ENCODE assay signal across 9 cellular contexts in genomic region chr11:76671626-76672309, GRCh38. TPM values are rescaled to one million over a fixed set of nuclear protein-coding genes. Genes with fewer than 3 reads are reported as not detected.
DNase-seq lines count a peak whose midpoint lies in the region; ATAC-seq, FAIRE-seq and TF ChIP-seq lines count a peak whose summit lies in the region.
"Had no signal": no experiment of that assay in that cellular context is flagged by ENCODE, and none has a peak within 500 bp of the region (broad histone marks: within the 10 kb centered on the region; RNA-seq: fewer than 3 reads in every experiment).

No MANE protein-coding gene starts in this region.

- CTCF ChIA-PET in activated naive CD4-positive, alpha-beta T cell treated with anti-CD3 and anti-CD28 coated beads, Interleukin-2, amount 10 ng/mL, durations not matched to agents 7 days and 5 days (lab: Charles Lee): interaction anchor here (0.5 to 2.7 kb wide), 4 partner anchors 11 to 192 kb away, joined by 3 to 14 read pairs (median 7); no protein-coding TSS in a partner anchor

- no peak overlapping the region for H2AFZ ChIP-seq in astrocyte (ENCODE audit: low read depth, low read length)
- H2AFZ ChIP-seq in GM23248: no peak overlapping the region

- H3K79me2 ChIP-seq in astrocyte (ENCODE audit: insufficient read depth, low read length) (peaks cover 5% of the 10 kb centered on the region), GM23248 (ENCODE audit: insufficient read depth) (no peaks in the 10 kb centered on the region)

- no peak for DNase-seq in activated naive CD4-positive, alpha-beta T cell treated with anti-CD3 and anti-CD28 coated beads, Interleukin-2, amount 10 ng/mL, durations not matched to agents 7 days and 5 days
- DNase-seq in activated naive CD4-positive, alpha-beta T cell treated with anti-CD3 and anti-CD28 coated beads, Interleukin-2, amount 50 U/mL, for 16 hours: no peak
- DNase-seq in astrocyte (ENCODE audit: low read depth) (no peak), type B pancreatic cell (ENCODE audit: extremely low spot score, unreplicated experiment) (no peak), GM23248 (no peak)

- peak overlapping the region; percentile 16 for H3K4me3 Mint-ChIP-seq in activated naive CD4-positive, alpha-beta T cell treated with anti-CD3 and anti-CD28 coated beads, Interleukin-2, amount 10 ng/mL, durations not matched to agents 7 days and 5 days
- H3K4me3 Mint-ChIP-seq in astrocyte (ENCODE audit: unreplicated experiment) (peak overlapping the region; percentile 50), type B pancreatic cell (peak overlapping the region; percentile 82)

- H3K27ac ChIP-seq in astrocyte (ENCODE audit: low read depth, low read length) (no peak overlapping the region), muscle layer of duodenum (ENCODE audit: low read length) (peak overlapping the region; percentile 8), GM23248 (no peak overlapping the region)
- H3K27ac ChIP-seq: KMS-11 had no signal

- no peaks in the 10 kb centered on the region for H4K20me1 ChIP-seq in astrocyte (ENCODE audit: insufficient read depth, low read length)
- H4K20me1 ChIP-seq in GM23248 (ENCODE audit: insufficient read depth): no peaks in the 10 kb centered on the region

- H3K9me3 ChIP-seq in astrocyte (ENCODE audit: insufficient read depth, low read depth, low read length) (no peaks in the 10 kb centered on the region), muscle layer of duodenum (ENCODE audit: control insufficient read depth in 1 of 2, low read length in 2 of 2) (no peaks in the 10 kb centered on the region), GM23248 (ENCODE audit: low read depth) (no peaks in the 10 kb centered on the region)

- ATAC-seq in SK-N-SH treated with all-trans-retinoic acid at 6 μM for 48 hours: no peak
- no peak for ATAC-seq in HG02981 (IDR thresholded peaks at IDR 0.05; ENCODE audit: unreplicated experiment)

- 0 out of 2 replicates have a peak, but pooled peaks cover 5% of the 10 kb centered on the region for H3F3A ChIP-seq in GM23248 (ENCODE audit: insufficient read depth)

- H3K4me2 ChIP-seq in astrocyte (ENCODE audit: low read length): no peak overlapping the region
- no peak overlapping the region for H3K4me2 ChIP-seq in GM23248 (ENCODE audit: unreplicated experiment)

- in situ Hi-C loops in GM23248 (cut with MboI): no loop called here

- H3K36me3 ChIP-seq in astrocyte (ENCODE audit: insufficient read depth, low read length) (no peaks in the 10 kb centered on the region), muscle layer of duodenum (ENCODE audit: control insufficient read depth in 1 of 2, insufficient read depth in 2 of 2, low read length in 2 of 2) (no peaks in the 10 kb centered on the region), GM23248 (ENCODE audit: low read depth) (no peaks in the 10 kb centered on the region)

- H3K9me2 ChIP-seq in GM23248 (ENCODE audit: insufficient read depth): no peaks in the 10 kb centered on the region

- no peaks in the 10 kb centered on the region for H3K9me3 Mint-ChIP-seq in activated naive CD4-positive, alpha-beta T cell treated with anti-CD3 and anti-CD28 coated beads, Interleukin-2, amount 10 ng/mL, durations not matched to agents 7 days and 5 days
- H3K9me3 Mint-ChIP-seq in astrocyte (ENCODE audit: unreplicated experiment) (no peaks in the 10 kb centered on the region), type B pancreatic cell (no peaks in the 10 kb centered on the region)

- H3K9ac ChIP-seq in astrocyte (ENCODE audit: low read length) (no peak overlapping the region), GM23248 (no peak overlapping the region)
- H3K9ac ChIP-seq: KMS-11 had no signal

- H3K4me1 ChIP-seq in astrocyte (ENCODE audit: insufficient read depth, low read length) (peaks cover 19% of the 10 kb centered on the region), muscle layer of duodenum (ENCODE audit: control insufficient read depth in 1 of 2, insufficient read depth in 2 of 2, low read length in 2 of 2) (peaks cover 9 to 10% of the 10 kb centered on the region in 2 donors), GM23248 (ENCODE audit: insufficient read depth) (peaks cover 8% of the 10 kb centered on the region; the same call in 1 of the 2 replicates)

- FAIRE-seq in astrocyte (lab: Jason Lieb, UNC): no peak

- 98 to 100% methylated on average over 5 of the region's 5 CpGs for WGBS in GM23248 (ENCODE audit: low coverage in 1 of 2, low lambda C conversion rate in 2 of 2, missing lambda C conversion rate in 2 of 2), 2 experiments

- H3K27ac Mint-ChIP-seq in activated naive CD4-positive, alpha-beta T cell treated with anti-CD3 and anti-CD28 coated beads, Interleukin-2, amount 10 ng/mL, durations not matched to agents 7 days and 5 days: no peak overlapping the region
- H3K27ac Mint-ChIP-seq in astrocyte (ENCODE audit: unreplicated experiment): no peak overlapping the region
- H3K27ac Mint-ChIP-seq in type B pancreatic cell: no peak overlapping the region

- H3K27me3 ChIP-seq in astrocyte (ENCODE audit: insufficient read depth, low read length) (no peaks in the 10 kb centered on the region), muscle layer of duodenum (ENCODE audit: low read depth, low read length) (peaks cover 15% of the 10 kb centered on the region), GM23248 (replicated peaks; ENCODE audit: insufficient read depth) (no peaks in the 10 kb centered on the region)

- H3K4me3 ChIP-seq in astrocyte (ENCODE audit: insufficient read depth, low read depth, low read length): no peak overlapping the region
- no peak overlapping the region for H3K4me3 ChIP-seq in muscle layer of duodenum (ENCODE audit: low read depth in 1 of 2, low read length in 2 of 2)
- H3K4me3 ChIP-seq in GM23248: no peak overlapping the region

- H3K27me3 Mint-ChIP-seq in activated naive CD4-positive, alpha-beta T cell treated with anti-CD3 and anti-CD28 coated beads, Interleukin-2, amount 10 ng/mL, durations not matched to agents 7 days and 5 days: peaks cover 69% of the 10 kb centered on the region
- H3K27me3 Mint-ChIP-seq in astrocyte (ENCODE audit: low read depth, unreplicated experiment): peaks cover 40% of the 10 kb centered on the region
- H3K27me3 Mint-ChIP-seq in type B pancreatic cell: peaks cover 29% of the 10 kb centered on the region

- TF ChIP-seq CTCF in astrocyte (IDR thresholded peaks at IDR 0.05; ENCODE audit: insufficient read depth, low read depth, low read length): no peak
- no peak for TF ChIP-seq CTCF in type B pancreatic cell (conservative IDR thresholded peaks at IDR 0.05)

- no peaks in the 10 kb centered on the region for H3K36me3 Mint-ChIP-seq in activated naive CD4-positive, alpha-beta T cell treated with anti-CD3 and anti-CD28 coated beads, Interleukin-2, amount 10 ng/mL, durations not matched to agents 7 days and 5 days
- H3K36me3 Mint-ChIP-seq in astrocyte (ENCODE audit: low read depth, unreplicated experiment) (peaks cover 1% of the 10 kb centered on the region), type B pancreatic cell (no peaks in the 10 kb centered on the region)

- peaks cover 32% of the 10 kb centered on the region for H3K4me1 Mint-ChIP-seq in activated naive CD4-positive, alpha-beta T cell treated with anti-CD3 and anti-CD28 coated beads, Interleukin-2, amount 10 ng/mL, durations not matched to agents 7 days and 5 days
- peaks cover 15% of the 10 kb centered on the region for H3K4me1 Mint-ChIP-seq in astrocyte (ENCODE audit: low read depth, unreplicated experiment)
- peaks cover 19% of the 10 kb centered on the region for H3K4me1 Mint-ChIP-seq in type B pancreatic cell (ENCODE audit: unreplicated experiment)

TF ChIP-seq in SK-N-SH treated with all-trans-retinoic acid at 6 μM for 48 hours, 23 proteins besides CTCF, POLR2A, EP300 and RAD21:
- TF ChIP-seq GLIS3 (CRISPR knock-in tag; IDR thresholded peaks at IDR 0.05): no peak
- no peak for TF ChIP-seq RARB (CRISPR knock-in tag; IDR thresholded peaks at IDR 0.05)

RNA-seq across cellular contexts. Expression of gene LRRC32, which starts 1.2 kb away (rescaled TPM):
- total RNA-seq in astrocyte (24.4 and 43.7 TPM in 2 replicates), type B pancreatic cell (ENCODE audit: low replicate concordance) (4.3 and 5.4 TPM in 2 replicates)
- 4.2 and 7.9 TPM in 2 replicates for total RNA-seq in GM23248 (2014; rRNA removed; shearing (Covaris generic))
- 3.5 and 4.0 TPM in 2 replicates for polyA plus RNA-seq in GM23248 (2016; fragmentation: Nextera tagmentation; extraction: Ambion mirVana)

Comparison
In these comparisons a context has a peak if more than half of its experiments do, and no peak if none do; other contexts are left out.
1. H3K4me3 Mint-ChIP-seq: peak in every context shown above with its lines; median percentile 82 in type B pancreatic cell; 50 in astrocyte; 16 in activated naive CD4-positive, alpha-beta T cell treated with anti-CD3 and anti-CD28 coated beads, Interleukin-2, amount 10 ng/mL, durations not matched to agents 7 days and 5 days.